Comparison of ENCODE assay signal across 1 cellular context in the genomic region with DNA sequence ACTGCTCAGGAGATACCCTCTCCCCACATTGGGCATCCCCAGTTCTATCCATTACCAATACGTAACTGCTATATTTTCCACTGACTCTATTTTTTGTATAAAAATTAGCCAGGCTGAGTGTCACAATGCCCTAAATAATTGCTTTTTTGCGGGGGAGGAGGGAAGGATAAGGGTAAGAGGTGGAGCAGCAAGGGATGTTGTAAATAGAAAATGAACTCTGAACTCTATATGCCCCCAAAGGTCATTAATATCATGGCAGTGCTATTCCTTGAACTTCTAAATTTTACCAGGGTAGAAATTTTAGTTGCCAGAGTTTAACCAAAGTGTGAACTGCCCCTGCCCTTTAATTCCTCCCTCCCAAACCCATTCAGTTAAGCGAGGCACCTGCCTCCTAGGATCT.
TF ChIP-seq lines count a peak whose summit lies in the region.

No MANE protein-coding gene starts in this region.

TF ChIP-seq in WTC11, 78 proteins besides CTCF, POLR2A, EP300 and RAD21 (continued from another document):
- TF ChIP-seq, protein P1, sequence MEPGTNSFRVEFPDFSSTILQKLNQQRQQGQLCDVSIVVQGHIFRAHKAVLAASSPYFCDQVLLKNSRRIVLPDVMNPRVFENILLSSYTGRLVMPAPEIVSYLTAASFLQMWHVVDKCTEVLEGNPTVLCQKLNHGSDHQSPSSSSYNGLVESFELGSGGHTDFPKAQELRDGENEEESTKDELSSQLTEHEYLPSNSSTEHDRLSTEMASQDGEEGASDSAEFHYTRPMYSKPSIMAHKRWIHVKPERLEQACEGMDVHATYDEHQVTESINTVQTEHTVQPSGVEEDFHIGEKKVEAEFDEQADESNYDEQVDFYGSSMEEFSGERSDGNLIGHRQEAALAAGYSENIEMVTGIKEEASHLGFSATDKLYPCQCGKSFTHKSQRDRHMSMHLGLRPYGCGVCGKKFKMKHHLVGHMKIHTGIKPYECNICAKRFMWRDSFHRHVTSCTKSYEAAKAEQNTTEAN (CRISPR knock-in tag; IDR thresholded peaks at IDR 0.05), result no peak
- TF ChIP-seq MLX (CRISPR knock-in tag; IDR thresholded peaks at IDR 0.05) (no peak), ATF1 (CRISPR knock-in tag; IDR thresholded peaks at IDR 0.05) (no peak), HMGA2 (CRISPR knock-in tag; IDR thresholded peaks at IDR 0.05) (no peak), ESRRA (CRISPR knock-in tag; IDR thresholded peaks at IDR 0.05; ENCODE audit: borderline replicate concordance) (no peak), MXD4 (CRISPR knock-in tag; IDR thresholded peaks at IDR 0.05; ENCODE audit: borderline replicate concordance) (no peak), NR2C2 (CRISPR knock-in tag; IDR thresholded peaks at IDR 0.05) (no peak), NFATC4 (CRISPR knock-in tag; IDR thresholded peaks at IDR 0.05) (no peak)
TF ChIP-seq in WTC11: peak in this region for 0.
